In the genomic region with DNA sequence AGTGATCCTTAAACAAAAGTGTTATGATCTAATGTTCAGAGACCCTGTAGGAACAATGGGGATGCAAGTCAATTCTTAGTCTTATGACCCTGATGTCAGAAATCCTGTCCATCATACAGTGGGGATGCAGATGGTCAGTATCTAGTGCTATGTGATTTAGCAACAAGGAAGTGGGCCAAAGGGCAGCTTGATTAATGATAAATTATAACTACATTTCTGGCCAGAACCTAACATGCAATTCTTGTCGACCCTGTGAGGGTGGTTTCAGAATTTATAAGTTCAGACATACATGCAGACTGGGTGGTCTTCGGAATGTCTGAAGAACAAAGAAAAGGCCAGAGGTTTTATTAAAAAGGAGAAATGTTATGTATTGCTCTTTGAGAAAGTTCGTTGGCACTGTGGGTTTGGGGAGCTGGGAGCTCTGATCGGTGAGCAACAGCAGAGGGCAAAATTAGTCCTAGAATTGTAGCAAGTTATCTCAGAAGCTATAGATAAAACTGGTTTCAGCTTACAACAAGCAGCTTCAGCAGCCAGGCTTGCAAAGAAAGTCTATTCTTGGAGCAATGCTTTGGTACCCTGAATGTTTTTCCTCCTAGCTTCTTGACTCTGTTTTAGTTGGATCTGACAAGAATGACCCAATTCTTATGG, we compare ENCODE assay signal across 20 cellular contexts. TPM values are rescaled to one million over a fixed set of nuclear protein-coding genes. Genes with fewer than 3 reads are reported as not detected.
DNase-seq lines count a peak whose midpoint lies in the region; ATAC-seq, FAIRE-seq and TF ChIP-seq lines count a peak whose summit lies in the region.
"Had no signal": no experiment of that assay in that cellular context is flagged by ENCODE, and none has a peak within 500 bp of the region (broad histone marks: within the 10 kb centered on the region; RNA-seq: fewer than 3 reads in every experiment).

No MANE protein-coding gene starts in this region.

- H3K9me2 ChIP-seq in hepatocyte (replicated peaks; ENCODE audit: insufficient read depth), result no peaks in the 10 kb centered on the region

- no peak overlapping the region for H3K27ac ChIP-seq in HEK293 (ENCODE audit: extremely low read depth, low read depth, low read length)
- H3K27ac ChIP-seq in K562 (ENCODE audit: extremely low read depth, low read depth, low read length), result no peak overlapping the region
- no peak overlapping the region for H3K27ac ChIP-seq in hepatocyte
- no peak overlapping the region for H3K27ac ChIP-seq in pancreas
- H3K27ac ChIP-seq: upper lobe of right lung had no signal

- H3K4me1 ChIP-seq in HEK293 (ENCODE audit: control insufficient read depth, insufficient read depth, low read length) (peaks cover 5% of the 10 kb centered on the region), K562 (replicated peaks in 1 of 2; ENCODE audit: control insufficient read depth in 2 of 2, insufficient read depth in 2 of 2, low read length in 2 of 2) (no peaks in the 10 kb centered on the region), hepatocyte (ENCODE audit: insufficient read depth) (peaks cover 12% of the 10 kb centered on the region), pancreas (peaks cover 0 to 6% (median 5%) of the 10 kb centered on the region in 3 donors)
- H3K4me1 ChIP-seq: upper lobe of right lung had no signal

- no peak for TF ChIP-seq POLR2A in K562 (conservative IDR thresholded peaks at IDR 0.05)

- no peak for ATAC-seq in K562
- ATAC-seq in pancreas, result peak in 3 of 4 donors; percentile 29 to 63 (median 51)
- ATAC-seq in GM19455 (IDR thresholded peaks at IDR 0.05; ENCODE audit: unreplicated experiment), result no peak
- ATAC-seq: esophagus mucosa, upper lobe of right lung had no signal

- CTCF ChIA-PET in HEK293 (lab: Yijun Ruan, JAX) (interaction anchor here (0.7 to 3.8 kb wide), 8 partner anchors 12 to 226 kb away, joined by 3 to 18 read pairs (median 4); a partner anchor contains a TSS), K562 (lab: Yijun Ruan, JAX; ENCODE audit: low intra/inter-chr PET ratio) (no interaction called here)

- H3K27me3 ChIP-seq in K562 (ENCODE audit: control insufficient read depth in 2 of 2, insufficient read depth in 2 of 2, low read length in 2 of 2) (peaks cover 0 to 5% of the 10 kb centered on the region in 2 experiments; a peak in 3 of 5 replicates), hepatocyte (no peaks in the 10 kb centered on the region), pancreas (no peaks in the 10 kb centered on the region)
- H3K27me3 ChIP-seq: right lobe of liver, upper lobe of right lung had no signal

- no TSS peak for BruUV-seq in K562 (replicated peaks; lab: Mats Ljungman, UMichigan)

- no peaks in the 10 kb centered on the region for H3K79me2 ChIP-seq in K562 (ENCODE audit: control insufficient read depth, insufficient read depth, low read length)
- no peaks in the 10 kb centered on the region for H3K79me2 ChIP-seq in hepatocyte

- H3K9ac ChIP-seq in K562 (ENCODE audit: insufficient read depth in 1 of 2, low read depth in 2 of 2, low read length in 2 of 2), result no peak overlapping the region

- FAIRE-seq in K562 (lab: Jason Lieb, UNC), result no peak
- FAIRE-seq in pancreas (lab: Jason Lieb, UNC), result no peak

- no peaks in the 10 kb centered on the region for H3K9me1 ChIP-seq in K562 (ENCODE audit: control insufficient read depth, insufficient read depth, low read length)

- peaks cover 0 to 1% of the 10 kb centered on the region in 2 experiments; a peak in 1 of 3 replicates for H3K36me3 ChIP-seq in HEK293 (ENCODE audit: control insufficient read depth in 2 of 2, insufficient read depth in 1 of 2, low read length in 2 of 2)
- H3K36me3 ChIP-seq in K562 (ENCODE audit: control insufficient read depth, insufficient read depth, low read length), result peaks cover 2% of the 10 kb centered on the region; the same call in 1 of the 3 replicates
- no peaks in the 10 kb centered on the region for H3K36me3 ChIP-seq in hepatocyte (replicated peaks; ENCODE audit: insufficient read depth, low read depth)
- H3K36me3 ChIP-seq in pancreas, result no peaks in the 10 kb centered on the region
- H3K36me3 ChIP-seq: right lobe of liver, upper lobe of right lung had no signal

- DNase-seq in K562 (ENCODE audit: extremely low read depth in 1 of 4, low spot score in 3 of 4) (no peak), hepatocyte (ENCODE audit: low spot score) (peak; percentile 22), pancreas (no peak), activated gamma-delta T cell (lab: John Stamatoyannopoulos, UW) (no peak), NCI-H446 treated with DMSO at 0.1 percent for 48 hours (lab: John Stamatoyannopoulos, UW) (no peak), NCI-H2081 (lab: John Stamatoyannopoulos, UW) (no peak)
- DNase-seq: activated CD8-positive, alpha-beta memory T cell treated with anti-CD3 and anti-CD28 coated beads for 24 hours; activated naive CD8-positive, alpha-beta T cell treated with anti-CD3 and anti-CD28 coated beads for 36 hours; CD4-positive, alpha-beta memory T cell; DMS79; islet precursor cell; NCI-H2029; NCI-H524; right lobe of liver; SHP77 treated with DMSO at 0.1 percent for 48 hours; stimulated activated CD4-positive, alpha-beta T cell treated with anti-CD3 and anti-CD28 coated beads, Interleukin-1b, Interleukin-23, amount 100 ng/mL, for 48 hours; upper lobe of right lung had no signal

- TF ChIP-seq CTCF in HEK293 (tag by site-specific recombination; IDR thresholded peaks at IDR 0.05) (no peak), K562 (IDR thresholded peaks at IDR 0.05 in 2 of 3, conservative IDR thresholded peaks at IDR 0.05 in 1 of 3; ENCODE audit: insufficient read depth in 2 of 3, low read depth in 1 of 3, low read length in 3 of 3) (no peak; a peak in 1 of 6 replicates), hepatocyte (IDR thresholded peaks at IDR 0.05; ENCODE audit: poor library complexity) (peak; percentile 20), pancreas (IDR thresholded peaks at IDR 0.05) (no peak)

- H3K4me2 ChIP-seq in K562 (ENCODE audit: insufficient read depth, low read length) (no peak overlapping the region), hepatocyte (no peak overlapping the region)

- in situ Hi-C loops in K562 (cut with MboI), result no loop called here

- TF ChIP-seq EP300 in K562 (IDR thresholded peaks at IDR 0.05; ENCODE audit: low read length), result no peak

- POLR2A ChIA-PET in HEK293 (lab: Yijun Ruan, JAX) (no interaction called here), K562 (lab: Yijun Ruan, JAX) (no interaction called here)

- intact Hi-C loops in K562 (cut with micrococcal nuclease) (loop anchor here (5.0 kb wide), 1 partner anchor 180 kb away; no protein-coding TSS in a partner anchor), pancreas (cut with DNase I) (no loop called here)

- 6% methylated on average over 4 of the region's 4 CpGs for WGBS in K562 (ENCODE audit: insufficient coverage, low coverage, missing lambda C conversion rate)
- 39% methylated on average over 4 of the region's 4 CpGs for WGBS in hepatocyte (ENCODE audit: low lambda C conversion rate, missing lambda C conversion rate)
- WGBS in pancreas, 2 donors, result 17% methylated on average over 4 of the region's 4 CpGs

- H2AFZ ChIP-seq in K562 (ENCODE audit: low read depth, low read length) (no peak overlapping the region), hepatocyte (no peak overlapping the region)

- H4K20me1 ChIP-seq in K562 (replicated peaks; ENCODE audit: control insufficient read depth, insufficient read depth, low read length) (no peaks in the 10 kb centered on the region), hepatocyte (ENCODE audit: insufficient read depth, poor library complexity, severe bottlenecking) (no peaks in the 10 kb centered on the region)

- H3K4me3 ChIP-seq in HEK293 (ENCODE audit: low read depth, low read length) (no peak overlapping the region), K562 (no peak overlapping the region), hepatocyte (no peak overlapping the region), pancreas (no peak overlapping the region)
- H3K4me3 ChIP-seq: right lobe of liver, upper lobe of right lung had no signal

- H3K9me3 ChIP-seq in HEK293 (ENCODE audit: control insufficient read depth, insufficient read depth, low read depth, low read length), result no peaks in the 10 kb centered on the region
- no peaks in the 10 kb centered on the region; the same call in 1 of the 2 replicates for H3K9me3 ChIP-seq in K562 (replicated peaks; ENCODE audit: control insufficient read depth, insufficient read depth, low read depth, low read length)
- H3K9me3 ChIP-seq in hepatocyte (ENCODE audit: low read depth), result no peaks in the 10 kb centered on the region
- H3K9me3 ChIP-seq in pancreas, result no peaks in the 10 kb centered on the region
- H3K9me3 ChIP-seq: right lobe of liver, upper lobe of right lung had no signal

- peak; percentile 23 to 57; a peak in 3 of 4 replicates for TF ChIP-seq RAD21 in K562 (CRISPR knock-in tag; conservative IDR thresholded peaks at IDR 0.05 in 1 of 2, IDR thresholded peaks at IDR 0.05 in 1 of 2)

RNA-seq across cellular contexts. Expression of a gene that starts 50.8 kb away (rescaled TPM):
- total RNA-seq in K562 (2011; cell fraction: chromatin; rRNA removed; ENCODE audit: low replicate concordance), result 18.8 and 35.2 TPM in 2 replicates
- 18.2 and 20.0 TPM in 2 replicates for total RNA-seq in K562 (2011; cell fraction: nucleolus; rRNA removed)
- 27.9 and 30.2 TPM in 2 replicates for total RNA-seq in K562 (2011; cell fraction: nucleoplasm; rRNA removed)
- total RNA-seq in K562 (2014; rRNA removed) (66.4 and 79.7 TPM in 2 replicates), K562 (2014; rRNA removed; fragmentation: Illumina TruSeq; extraction: Trizol) (146 and 164 TPM in 2 replicates), K562 (2015; rRNA removed; fragmentation: Illumina TruSeq; extraction: Trizol) (115 and 129 TPM in 2 replicates), K562 (2021) (81.4 and 100 TPM in 2 replicates), hepatocyte (30.1 and 34.7 TPM in 2 replicates), pancreas (10 to 100 TPM; 10.5 to 21.0 (median 15.6) TPM)
- polyA plus RNA-seq in K562 (2011; rRNA removed) (60.4 and 106 TPM in 2 replicates), K562 (2014; fragmentation: Illumina TruSeq; extraction: Trizol) (115 and 153 TPM in 2 replicates), K562 (2014; fragmentation: Nextera tagmentation; extraction: Ambion mirVana) (100 to 1,000 TPM; 277 to 302 TPM), K562 (2014; rRNA removed) (93.6 and 94.0 TPM in 2 replicates), hepatocyte (20.3 and 23.7 TPM in 2 replicates), pancreas (10 to 100 TPM; 16.9 TPM)
- polyA plus RNA-seq in K562 (2011; cell fraction: cytosol; rRNA removed), result 14.8 and 31.7 TPM in 2 replicates
- 9.1 and 15.5 TPM in 2 replicates for polyA plus RNA-seq in K562 (2011; cell fraction: nucleus; rRNA removed)
- 44.4 and 75.6 TPM in 2 replicates for polyA plus RNA-seq in K562 (2012)
- polyA minus RNA-seq in K562 (2011; rRNA and poly(A)+ RNA removed), result 32.8 and 35.7 TPM in 2 replicates
- 8.9 and 20.8 TPM in 2 replicates for polyA minus RNA-seq in K562 (2011; cell fraction: cytosol; rRNA and poly(A)+ RNA removed)
- 16.6 and 38.5 TPM in 2 replicates for polyA minus RNA-seq in K562 (2011; cell fraction: nucleus; rRNA and poly(A)+ RNA removed)

RNA-seq across cellular contexts. Expression of a gene that starts 54.7 kb away (rescaled TPM):
- 0.81 and 1.3 TPM in 2 replicates for total RNA-seq in K562 (2011; cell fraction: chromatin; rRNA removed; ENCODE audit: low replicate concordance)
- total RNA-seq in K562 (2011; cell fraction: nucleolus; rRNA removed), result 0.33 and 1.4 TPM in 2 replicates
- 0.38 and 2.0 TPM in 2 replicates for total RNA-seq in K562 (2011; cell fraction: nucleoplasm; rRNA removed)
- total RNA-seq in K562 (2014; rRNA removed) (not detected in 2 replicates), K562 (2014; rRNA removed; fragmentation: Illumina TruSeq; extraction: Trizol) (0.07 and 0.26 TPM in 2 replicates), K562 (2015; rRNA removed; fragmentation: Illumina TruSeq; extraction: Trizol) (not detected in 2 replicates), K562 (2021) (0.02 and 0.34 TPM in 2 replicates), hepatocyte (34.1 and 42.2 TPM in 2 replicates), pancreas (10 to 100 TPM; 24.1 to 48.8 (median 34.9) TPM)
- polyA plus RNA-seq in K562 (2011; rRNA removed) (0.07 and 0.54 TPM in 2 replicates), K562 (2014; fragmentation: Illumina TruSeq; extraction: Trizol) (0.21 and 0.25 TPM in 2 replicates), K562 (2014; fragmentation: Nextera tagmentation; extraction: Ambion mirVana) (not detected), K562 (2014; rRNA removed) (0.24 TPM in 1 of 2 replicates, not detected in the other), hepatocyte (17.4 and 19.9 TPM in 2 replicates), pancreas (1 to 10 TPM; 5.1 to 5.5 TPM)
- polyA plus RNA-seq in K562 (2011; cell fraction: cytosol; rRNA removed), result 0.40 TPM in 1 of 2 replicates, not detected in the other
- 0.21 and 0.40 TPM in 2 replicates for polyA plus RNA-seq in K562 (2011; cell fraction: nucleus; rRNA removed)
- 0.03 and 0.08 TPM in 2 replicates for polyA plus RNA-seq in K562 (2012)
- polyA minus RNA-seq in K562 (2011; rRNA and poly(A)+ RNA removed), result 1.3 TPM in 1 of 2 replicates, not detected in the other
- not detected in 2 replicates for polyA minus RNA-seq in K562 (2011; cell fraction: cytosol; rRNA and poly(A)+ RNA removed)
- not detected in 2 replicates for polyA minus RNA-seq in K562 (2011; cell fraction: nucleus; rRNA and poly(A)+ RNA removed)

Comparison
In these comparisons a context has a peak if more than half of its experiments do, and no peak if none do; other contexts are left out.
1. ATAC-seq: peak in pancreas (3 of 4); none in K562 (single experiment) and GM19455 (single experiment).
2. RNA of a gene that starts 54.7 kb away (total RNA-seq): 24.1 to 48.8 TPM in pancreas and 34.1 to 42.2 TPM in hepatocyte; 0.02 to 2.0 TPM in K562; every median in the first group is over 4 times any median in the second.